ENCODE assay signal across 1 cellular context in genomic region chr2:54646170-54646927, GRCh38.
TF ChIP-seq lines count a peak whose summit lies in the region.

No MANE protein-coding gene starts in this region.

TF ChIP-seq in endothelial cell of umbilical vein, 7 proteins besides CTCF, POLR2A, EP300 and RAD21 (continued from another document):
- TF ChIP-seq MYC (IDR thresholded peaks at IDR 0.05; ENCODE audit: low read depth, low read length) = no peak
- no peak for TF ChIP-seq EZH2 (IDR thresholded peaks at IDR 0.05; ENCODE audit: borderline replicate concordance, low read depth, low read length, severe bottlenecking)
- TF ChIP-seq GATA2 (IDR thresholded peaks at IDR 0.05; ENCODE audit: insufficient read depth, insufficient read length, low read depth, low read length) = no peak
- TF ChIP-seq, protein P1, sequence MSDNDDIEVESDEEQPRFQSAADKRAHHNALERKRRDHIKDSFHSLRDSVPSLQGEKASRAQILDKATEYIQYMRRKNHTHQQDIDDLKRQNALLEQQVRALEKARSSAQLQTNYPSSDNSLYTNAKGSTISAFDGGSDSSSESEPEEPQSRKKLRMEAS (IDR thresholded peaks at IDR 0.05; ENCODE audit: insufficient read depth, insufficient read length) = no peak
- TF ChIP-seq JUN (IDR thresholded peaks at IDR 0.05; ENCODE audit: borderline replicate concordance, insufficient read depth, insufficient read length, low read depth) = no peak
